ENCODE assay signal across 34 cellular contexts in the genomic region with DNA sequence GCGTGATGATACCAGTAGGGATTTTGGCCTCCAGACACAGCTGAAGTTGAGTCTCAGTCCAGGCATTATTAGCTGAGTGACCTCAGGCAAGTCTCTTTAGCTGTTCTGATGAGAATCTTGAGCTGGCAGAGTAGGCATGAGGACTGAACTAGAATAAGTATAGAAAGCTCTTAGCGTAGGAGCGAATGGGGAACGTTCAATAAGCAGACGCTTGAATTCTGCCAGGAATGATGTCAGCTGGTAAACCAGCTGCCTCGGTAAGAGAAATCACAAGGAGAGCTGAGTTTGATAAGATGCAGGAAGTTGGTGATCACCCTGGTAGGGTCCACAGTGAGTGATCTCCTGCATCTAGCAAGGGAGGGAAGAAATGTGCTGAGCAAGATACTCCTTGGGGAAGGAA.
"Had no signal": no experiment of that assay in that cellular context is flagged by ENCODE, and none has a peak within 500 bp of the region (broad histone marks: within the 10 kb centered on the region; RNA-seq: fewer than 3 reads in every experiment).

No MANE protein-coding gene starts in this region.

- H3K4me3 ChIP-seq: adrenal gland, body of pancreas, breast epithelium had no signal

- H3K27ac Mint-ChIP-seq: activated B cell treated with CpG ODN at 0.5 μM for 24 hours; activated CD4-positive, alpha-beta memory T cell treated with anti-CD3 and anti-CD28 coated beads for 36 hours; activated CD4-positive, alpha-beta T cell treated with anti-CD3 and anti-CD28 coated beads, Interleukin-2, amount 10 ng/mL, durations not matched to agents 24 days and 14 days; activated CD8-positive, alpha-beta memory T cell treated with anti-CD3 and anti-CD28 coated beads, Interleukin-2, amount 10 ng/mL, durations not matched to agents 7 days and 5 days; activated CD8-positive, alpha-beta T cell treated with anti-CD3 and anti-CD28 coated beads, Interleukin-2, amount 10 ng/mL, durations not matched to agents 7 days and 5 days; activated naive CD4-positive, alpha-beta T cell treated with anti-CD3 and anti-CD28 coated beads for 36 hours; activated naive CD4-positive, alpha-beta T cell treated with anti-CD3 and anti-CD28 coated beads, Interleukin-2, amount 50 U/mL, for 24 hours; activated naive CD8-positive, alpha-beta T cell treated with anti-CD3 and anti-CD28 coated beads for 36 hours; activated naive CD8-positive, alpha-beta T cell treated with anti-CD3 and anti-CD28 coated beads, Interleukin-2, amount 50 U/mL, for 24 hours; activated T-helper 1 cell treated with anti-CD3 and anti-CD28 coated beads, Interleukin-12 subunit alpha, Interleukin-12 subunit beta, Interleukin-2, Interleukin-4 antibody, amounts not matched to agents 30 ng/mL and 10 ng/mL and 1 ng/mL, durations not matched to agents 14 hours and 24 hours and 36 hours; activated T-helper 2 cell treated with anti-CD3 and anti-CD28 coated beads, Interferon-gamma antibody, Interleukin-2, Interleukin-4, amounts not matched to agents 10 μg/mL and 5 μg/mL and 100 μg/mL, durations not matched to agents 14 hours and 24 hours and 36 hours; T-helper 17 cell; T-helper 2 cell treated with Interferon-gamma antibody and Interleukin-4, amounts not matched to agents 5 μg/mL and 100 μg/mL, for 36 hours had no signal

- H3K36me3 ChIP-seq: adrenal gland, breast epithelium, WERI-Rb-1 had no signal

- FAIRE-seq: colon, endometrium, endothelial cell of umbilical vein, frontal cortex had no signal

- H3K9me3 Mint-ChIP-seq: activated B cell treated with CpG ODN at 0.5 μM for 24 hours; activated CD4-positive, alpha-beta memory T cell treated with anti-CD3 and anti-CD28 coated beads for 36 hours; activated CD4-positive, alpha-beta T cell treated with anti-CD3 and anti-CD28 coated beads, Interleukin-2, amount 10 ng/mL, durations not matched to agents 24 days and 14 days; activated naive CD4-positive, alpha-beta T cell treated with anti-CD3 and anti-CD28 coated beads for 36 hours; activated naive CD4-positive, alpha-beta T cell treated with anti-CD3 and anti-CD28 coated beads, Interleukin-2, amount 50 U/mL, for 24 hours; activated naive CD8-positive, alpha-beta T cell treated with anti-CD3 and anti-CD28 coated beads for 36 hours; activated naive CD8-positive, alpha-beta T cell treated with anti-CD3 and anti-CD28 coated beads, Interleukin-2, amount 50 U/mL, for 24 hours; activated T-helper 1 cell treated with anti-CD3 and anti-CD28 coated beads, Interleukin-12 subunit alpha, Interleukin-12 subunit beta, Interleukin-2, Interleukin-4 antibody, amounts not matched to agents 30 ng/mL and 10 ng/mL and 1 ng/mL, durations not matched to agents 14 hours and 24 hours and 36 hours; activated T-helper 2 cell treated with anti-CD3 and anti-CD28 coated beads, Interferon-gamma antibody, Interleukin-2, Interleukin-4, amounts not matched to agents 10 μg/mL and 5 μg/mL and 100 μg/mL, durations not matched to agents 14 hours and 24 hours and 36 hours; central memory CD8-positive, alpha-beta T cell; T-helper 2 cell treated with Interferon-gamma antibody and Interleukin-4, amounts not matched to agents 5 μg/mL and 100 μg/mL, for 36 hours had no signal

- DNase-seq: activated B cell treated with CpG ODN at 0.5 μM for 24 hours; activated CD4-positive, alpha-beta memory T cell treated with anti-CD3 and anti-CD28 coated beads for 36 hours; activated CD4-positive, alpha-beta T cell treated with anti-CD3 and anti-CD28 coated beads, Interleukin-2, amount 10 ng/mL, durations not matched to agents 24 days and 14 days; activated CD8-positive, alpha-beta memory T cell treated with anti-CD3 and anti-CD28 coated beads, Interleukin-2, amount 10 ng/mL, durations not matched to agents 7 days and 5 days; activated CD8-positive, alpha-beta memory T cell treated with anti-CD3 and anti-CD28 coated beads, Interleukin-2, amount 50 U/mL, for 4 hours; activated CD8-positive, alpha-beta T cell treated with anti-CD3 and anti-CD28 coated beads, Interleukin-2, amount 10 ng/mL, durations not matched to agents 7 days and 5 days; activated effector memory CD4-positive, alpha-beta T cell treated with anti-CD3 and anti-CD28 coated beads, Interleukin-2, amount 50 U/mL, for 16 hours; activated naive CD4-positive, alpha-beta T cell treated with anti-CD3 and anti-CD28 coated beads for 36 hours; activated naive CD8-positive, alpha-beta T cell treated with anti-CD3 and anti-CD28 coated beads for 36 hours; activated naive CD8-positive, alpha-beta T cell treated with anti-CD3 and anti-CD28 coated beads, Interleukin-2, amount 50 U/mL, for 24 hours; activated T-cell treated with anti-CD3 and anti-CD28 coated beads, Interleukin-2, amount 50 U/mL, for 1 hour; activated T-cell treated with anti-CD3 and anti-CD28 coated beads, Interleukin-2, amount 50 U/mL, for 48 hours; adrenal gland; aorta; body of pancreas; cortex of kidney; dermis blood vessel endothelial cell; effector CD8-positive, alpha-beta T cell; foreskin fibroblast; T-helper 1 cell; T-helper 17 cell; T1000; WERI-Rb-1 had no signal

- H3K36me3 Mint-ChIP-seq: activated CD4-positive, alpha-beta memory T cell treated with anti-CD3 and anti-CD28 coated beads for 36 hours; activated CD8-positive, alpha-beta memory T cell treated with anti-CD3 and anti-CD28 coated beads, Interleukin-2, amount 10 ng/mL, durations not matched to agents 7 days and 5 days; activated naive CD4-positive, alpha-beta T cell treated with anti-CD3 and anti-CD28 coated beads, Interleukin-2, amount 50 U/mL, for 24 hours; activated naive CD8-positive, alpha-beta T cell treated with anti-CD3 and anti-CD28 coated beads for 36 hours had no signal

- H3K4me1 Mint-ChIP-seq: activated B cell treated with CpG ODN at 0.5 μM for 24 hours; activated naive CD4-positive, alpha-beta T cell treated with anti-CD3 and anti-CD28 coated beads, Interleukin-2, amount 50 U/mL, for 24 hours; activated naive CD8-positive, alpha-beta T cell treated with anti-CD3 and anti-CD28 coated beads for 36 hours; activated naive CD8-positive, alpha-beta T cell treated with anti-CD3 and anti-CD28 coated beads, Interleukin-2, amount 50 U/mL, for 24 hours had no signal

- H3K27me3 ChIP-seq: adrenal gland, body of pancreas, breast epithelium had no signal

- H3K4me3 Mint-ChIP-seq: activated B cell treated with CpG ODN at 0.5 μM for 24 hours; activated CD4-positive, alpha-beta memory T cell treated with anti-CD3 and anti-CD28 coated beads for 36 hours; activated CD4-positive, alpha-beta T cell treated with anti-CD3 and anti-CD28 coated beads, Interleukin-2, amount 10 ng/mL, durations not matched to agents 24 days and 14 days; activated CD8-positive, alpha-beta memory T cell treated with anti-CD3 and anti-CD28 coated beads, Interleukin-2, amount 10 ng/mL, durations not matched to agents 7 days and 5 days; activated CD8-positive, alpha-beta T cell treated with anti-CD3 and anti-CD28 coated beads, Interleukin-2, amount 10 ng/mL, durations not matched to agents 7 days and 5 days; activated naive CD4-positive, alpha-beta T cell treated with anti-CD3 and anti-CD28 coated beads for 36 hours; activated naive CD4-positive, alpha-beta T cell treated with anti-CD3 and anti-CD28 coated beads, Interleukin-2, amount 50 U/mL, for 24 hours; activated naive CD8-positive, alpha-beta T cell treated with anti-CD3 and anti-CD28 coated beads for 36 hours; activated naive CD8-positive, alpha-beta T cell treated with anti-CD3 and anti-CD28 coated beads, Interleukin-2, amount 50 U/mL, for 24 hours; activated T-helper 1 cell treated with anti-CD3 and anti-CD28 coated beads, Interleukin-12 subunit alpha, Interleukin-12 subunit beta, Interleukin-2, Interleukin-4 antibody, amounts not matched to agents 30 ng/mL and 10 ng/mL and 1 ng/mL, durations not matched to agents 14 hours and 24 hours and 36 hours; central memory CD8-positive, alpha-beta T cell; T-helper 17 cell; T-helper 2 cell treated with Interferon-gamma antibody and Interleukin-4, amounts not matched to agents 5 μg/mL and 100 μg/mL, for 36 hours had no signal

- H3K27me3 Mint-ChIP-seq: activated CD4-positive, alpha-beta T cell treated with anti-CD3 and anti-CD28 coated beads, Interleukin-2, amount 10 ng/mL, durations not matched to agents 24 days and 14 days; activated CD8-positive, alpha-beta memory T cell treated with anti-CD3 and anti-CD28 coated beads, Interleukin-2, amount 10 ng/mL, durations not matched to agents 7 days and 5 days had no signal

- H3K9me3 ChIP-seq: adrenal gland, body of pancreas, breast epithelium had no signal

- H3K4me1 ChIP-seq: adrenal gland, body of pancreas had no signal

- ATAC-seq: activated CD4-positive, CD25-positive, alpha-beta regulatory T cell treated with anti-CD3 and anti-CD28 coated beads, Interleukin-2, amount 50 U/mL, for 24 hours; activated CD8-positive, alpha-beta memory T cell treated with anti-CD3 and anti-CD28 coated beads, Interleukin-2, amount 10 ng/mL, durations not matched to agents 7 days and 5 days; activated CD8-positive, alpha-beta T cell treated with anti-CD3 and anti-CD28 coated beads, Interleukin-2, amount 10 ng/mL, durations not matched to agents 7 days and 5 days; activated naive CD8-positive, alpha-beta T cell treated with anti-CD3 and anti-CD28 coated beads, Interleukin-2, amount 50 U/mL, for 24 hours; body of pancreas; T-helper 17 cell had no signal
